ENCODE assay signal across 9 cellular contexts in genomic region chr19:44694184-44694579, GRCh38. TPM values are rescaled to one million over a fixed set of nuclear protein-coding genes. Genes with fewer than 3 reads are reported as not detected.
DNase-seq lines count a peak whose midpoint lies in the region; ATAC-seq, FAIRE-seq and TF ChIP-seq lines count a peak whose summit lies in the region.
"Had no signal": no experiment of that assay in that cellular context is flagged by ENCODE, and none has a peak within 500 bp of the region (broad histone marks: within the 10 kb centered on the region; RNA-seq: fewer than 3 reads in every experiment).

No MANE protein-coding gene starts in this region.

- TF ChIP-seq RAD21 in H1 (IDR thresholded peaks at IDR 0.05 in 1 of 2, conservative IDR thresholded peaks at IDR 0.05 in 1 of 2; ENCODE audit: low read depth in 2 of 2, low read length in 2 of 2), result peak; percentile 29 to 33; a peak in 3 of 4 replicates

- POLR2A ChIA-PET in H1 (lab: Charles Lee; ENCODE audit: partially characterized antibody), result interaction anchor here (0.7 to 1.4 kb wide), 2 partner anchors 21 to 24 kb away, joined by 3 to 4 read pairs; no protein-coding TSS in a partner anchor

- no peak overlapping the region for H3K23ac ChIP-seq in H1 (ENCODE audit: insufficient read length)

- H3K4me1 ChIP-seq in H1 (replicated peaks in 1 of 4; ENCODE audit: control insufficient read depth in 3 of 4, insufficient read depth in 4 of 4, low read length in 3 of 4), result peaks cover 0 to 16% (median 5%) of the 10 kb centered on the region in 4 experiments; a peak in 6 of 7 replicates

- no peak overlapping the region for H3K4me2 ChIP-seq in H1 (ENCODE audit: insufficient read depth in 1 of 2, low read depth in 2 of 2, low read length in 2 of 2)

- H3K4me3 ChIP-seq in H1 (ENCODE audit: extremely low read depth in 1 of 4, insufficient read depth in 2 of 4, low read depth in 3 of 4, low read length in 4 of 4), result no peak overlapping the region

- H3K79me2 ChIP-seq in H1 (ENCODE audit: control insufficient read depth in 1 of 2, insufficient read depth in 2 of 2, low read length in 2 of 2), result no peaks in the 10 kb centered on the region

- H3K27ac Mint-ChIP-seq in T-helper 2 cell treated with Interferon-gamma antibody and Interleukin-4, amounts not matched to agents 5 μg/mL and 100 μg/mL, for 36 hours, result peak overlapping the region; percentile 56

- peak; percentile 7 for DNase-seq in NCI-H1694 treated with DMSO at 0.1 percent for 48 hours (lab: John Stamatoyannopoulos, UW)
- DNase-seq in NCI-H1694 (lab: John Stamatoyannopoulos, UW), result no peak
- no peak for DNase-seq in T-helper 2 cell treated with Interferon-gamma antibody and Interleukin-4, amounts not matched to agents 5 μg/mL and 100 μg/mL, for 36 hours (ENCODE audit: low spot score)
- no peak for DNase-seq in H1 (ENCODE audit: low read depth in 1 of 2, low spot score in 2 of 2)
- DNase-seq in stimulated activated CD4-positive, alpha-beta T cell treated with anti-CD3 and anti-CD28 coated beads, Interleukin-4, amount 100 ng/mL, for 48 hours (ENCODE audit: low read depth in 2 of 2), result peak; percentile 27 to 37
- DNase-seq in sciatic nerve (ENCODE audit: low spot score), result no peak
- DNase-seq in left cardiac atrium, result no peak
- DNase-seq: hypothalamus had no signal

- peak; percentile 50 to 53 (median 53) for TF ChIP-seq CTCF in H1 (IDR thresholded peaks at IDR 0.05; ENCODE audit: control extremely low read depth in 1 of 3, insufficient read depth in 1 of 3, low read depth in 1 of 3, low read length in 3 of 3)

- peak overlapping the region; percentile 72; the same call in 1 of the 2 replicates for H2BK15ac ChIP-seq in H1 (ENCODE audit: low read length)

- no peak overlapping the region for H2AK5ac ChIP-seq in H1 (ENCODE audit: low read depth, low read length)

- no peaks in the 10 kb centered on the region for H3K36me3 Mint-ChIP-seq in T-helper 2 cell treated with Interferon-gamma antibody and Interleukin-4, amounts not matched to agents 5 μg/mL and 100 μg/mL, for 36 hours (ENCODE audit: low read depth)

- no peak overlapping the region for H3K27ac ChIP-seq in H1 (ENCODE audit: low read depth, low read length)

- H4K20me1 ChIP-seq in H1 (replicated peaks in 1 of 2; ENCODE audit: control insufficient read depth in 1 of 2, insufficient read depth in 2 of 2, low read length in 2 of 2), result no peaks in the 10 kb centered on the region

- no peak overlapping the region; the same call in 1 of the 2 replicates for H4K8ac ChIP-seq in H1 (ENCODE audit: extremely low read depth, insufficient read depth, low read length)

- no peak overlapping the region for H3K14ac ChIP-seq in H1 (ENCODE audit: insufficient read length)

- no peaks in the 10 kb centered on the region for H3K79me1 ChIP-seq in H1 (ENCODE audit: low read depth, low read length)

- intact Hi-C loops in sciatic nerve (cut with DNase I), result no loop called here
- intact Hi-C loops in left cardiac atrium (cut with DNase I), result loop anchor here in 1 of 2 donors (2.0 kb wide), 1 partner anchor 25 kb away; no protein-coding TSS in a partner anchor

- no peak overlapping the region for H2BK12ac ChIP-seq in H1 (ENCODE audit: low read depth, low read length)

- ATAC-seq in HG02571 (IDR thresholded peaks at IDR 0.05; ENCODE audit: unreplicated experiment) (no peak), sciatic nerve (no peak), left cardiac atrium (no peak)

- FAIRE-seq in H1 (lab: Jason Lieb, UNC), result no peak

- no peak overlapping the region for H2AFZ ChIP-seq in H1 (ENCODE audit: low read length)

- H3K4ac ChIP-seq in H1 (replicated peaks; ENCODE audit: insufficient read length, low read depth, low read length), result no peak overlapping the region

- H4K91ac ChIP-seq in H1 (replicated peaks; ENCODE audit: insufficient read length, low read length), result no peak overlapping the region

- no peaks in the 10 kb centered on the region; the same call in 1 of the 2 replicates for H3K23me2 ChIP-seq in H1 (ENCODE audit: low read depth, low read length)

- no peak overlapping the region for H4K5ac ChIP-seq in H1 (ENCODE audit: insufficient read length, low read depth, low read length)

- peaks cover 6% of the 10 kb centered on the region for H3K27me3 Mint-ChIP-seq in T-helper 2 cell treated with Interferon-gamma antibody and Interleukin-4, amounts not matched to agents 5 μg/mL and 100 μg/mL, for 36 hours (ENCODE audit: low read depth)

- no peak overlapping the region; the same call in 1 of the 2 replicates for H2BK5ac ChIP-seq in H1 (ENCODE audit: low read depth, low read length)

- no peaks in the 10 kb centered on the region for H3K9me3 Mint-ChIP-seq in T-helper 2 cell treated with Interferon-gamma antibody and Interleukin-4, amounts not matched to agents 5 μg/mL and 100 μg/mL, for 36 hours

- no peak for TF ChIP-seq POLR2A in H1 (IDR thresholded peaks at IDR 0.05; ENCODE audit: control extremely low read depth in 1 of 2, low read depth in 2 of 2, low read length in 2 of 2)

- H3K4me3 Mint-ChIP-seq in T-helper 2 cell treated with Interferon-gamma antibody and Interleukin-4, amounts not matched to agents 5 μg/mL and 100 μg/mL, for 36 hours, result no peak overlapping the region

- no peak overlapping the region for H3K18ac ChIP-seq in H1 (ENCODE audit: extremely low read depth, low read length)

- TF ChIP-seq EP300 in H1 (IDR thresholded peaks at IDR 0.05; ENCODE audit: borderline replicate concordance in 1 of 2, low read depth in 2 of 2, low read length in 2 of 2), result no peak

- no peak overlapping the region for H3K9ac ChIP-seq in H1 (replicated peaks in 1 of 4; ENCODE audit: extremely low read depth in 1 of 4, low read depth in 3 of 4, low read length in 3 of 4)

- WGBS in H1 (ENCODE audit: extremely low coverage in 1 of 2, insufficient coverage in 1 of 2, insufficient read length in 1 of 2, insufficient replicate concordance in 2 of 2, low coverage in 1 of 2, low lambda C conversion rate in 2 of 2, missing lambda C conversion rate in 1 of 2), 2 experiments, result 62% methylated on average over 2 of the region's 2 CpGs; no CpG with 5 or more reads in 1 of the 2 experiments

- H3K4me1 Mint-ChIP-seq in T-helper 2 cell treated with Interferon-gamma antibody and Interleukin-4, amounts not matched to agents 5 μg/mL and 100 μg/mL, for 36 hours (ENCODE audit: low read depth), result peaks cover 18% of the 10 kb centered on the region

- no peaks in the 10 kb centered on the region for H3K27me3 ChIP-seq in H1 (replicated peaks in 1 of 4; ENCODE audit: control insufficient read depth in 3 of 4, extremely low read depth in 1 of 4, insufficient read depth in 3 of 4, low read length in 3 of 4)

- no peak overlapping the region for H3K56ac ChIP-seq in H1 (replicated peaks; ENCODE audit: insufficient read length, low read depth, low read length)

- no peaks in the 10 kb centered on the region for H3K9me3 ChIP-seq in H1 (ENCODE audit: insufficient read depth in 2 of 2, low read depth in 1 of 2, low read length in 1 of 2)

- CTCF ChIA-PET in H1 (lab: Charles Lee; ENCODE audit: partially characterized antibody), result interaction anchor here (0.8 to 11.2 kb wide), 15 partner anchors 8 to 280 kb away, joined by 3 to 134 read pairs (median 5); no protein-coding TSS in a partner anchor

- no peak overlapping the region for H2BK120ac ChIP-seq in H1 (replicated peaks; ENCODE audit: low read depth, low read length)

- no peaks in the 10 kb centered on the region for H3K36me3 ChIP-seq in H1 (ENCODE audit: control insufficient read depth in 2 of 4, insufficient read depth in 4 of 4, low read length in 3 of 4)

- no peak overlapping the region for H2BK20ac ChIP-seq in H1 (ENCODE audit: low read length)

RNA-seq across cellular contexts. Expression of gene CEACAM16, which starts 4.8 kb away (rescaled TPM):
- not detected in 2 replicates for total RNA-seq in H1 (2021; fragmentation: NEBNext Ultra II Directional; extraction: Animal tissue kit (Norgen Biotek cat#: 25700))
- polyA plus RNA-seq in H1 (2011; rRNA removed), result not detected in 2 replicates
- polyA plus RNA-seq in H1 (2011; cell fraction: cytosol; rRNA removed), result not detected
- polyA plus RNA-seq in H1 (2011; cell fraction: nucleus; rRNA removed), result not detected
- not detected in 4 replicates for polyA plus RNA-seq in H1 (2012, experiment 1 of 2)
- not detected for polyA plus RNA-seq in H1 (2012, experiment 2 of 2)
- not detected for polyA plus RNA-seq in H1 (2013, experiment 1 of 2)
- polyA plus RNA-seq in H1 (2013, experiment 2 of 2), result not detected
- polyA minus RNA-seq in H1 (2011; rRNA and poly(A)+ RNA removed), result not detected in 2 replicates
- not detected for polyA minus RNA-seq in H1 (2011; cell fraction: cytosol; rRNA and poly(A)+ RNA removed)
- polyA minus RNA-seq in H1 (2011; cell fraction: nucleus; rRNA and poly(A)+ RNA removed), result not detected
- total RNA-seq in sciatic nerve (not detected), left cardiac atrium (not detected)

RNA-seq across cellular contexts. Expression of gene CEACAM19, which starts 22.9 kb away (rescaled TPM):
- 2.7 and 3.1 TPM in 2 replicates for total RNA-seq in H1 (2021; fragmentation: NEBNext Ultra II Directional; extraction: Animal tissue kit (Norgen Biotek cat#: 25700))
- 3.4 and 4.0 TPM in 2 replicates for polyA plus RNA-seq in H1 (2011; rRNA removed)
- polyA plus RNA-seq in H1 (2011; cell fraction: cytosol; rRNA removed), result 2.4 TPM
- polyA plus RNA-seq in H1 (2011; cell fraction: nucleus; rRNA removed), result 10.2 TPM
- polyA plus RNA-seq in H1 (2012, experiment 1 of 2), result 2.8 to 5.3 TPM (median 3.6 TPM) in 4 replicates
- polyA plus RNA-seq in H1 (2012, experiment 2 of 2), result 1.6 TPM
- polyA plus RNA-seq in H1 (2013, experiment 1 of 2), result 1.9 TPM
- 1.6 TPM for polyA plus RNA-seq in H1 (2013, experiment 2 of 2)
- 1.5 and 4.7 TPM in 2 replicates for polyA minus RNA-seq in H1 (2011; rRNA and poly(A)+ RNA removed)
- polyA minus RNA-seq in H1 (2011; cell fraction: cytosol; rRNA and poly(A)+ RNA removed), result 2.1 TPM
- 3.5 TPM for polyA minus RNA-seq in H1 (2011; cell fraction: nucleus; rRNA and poly(A)+ RNA removed)
- 23.4 TPM for total RNA-seq in sciatic nerve
- 1 to 10 TPM; 2.4 to 6.2 TPM for total RNA-seq in left cardiac atrium

RNA-seq across cellular contexts. Expression of gene PVR, which starts 50.5 kb away (rescaled TPM):
- 13.3 and 14.1 TPM in 2 replicates for total RNA-seq in H1 (2021; fragmentation: NEBNext Ultra II Directional; extraction: Animal tissue kit (Norgen Biotek cat#: 25700))
- 14.8 and 16.9 TPM in 2 replicates for polyA plus RNA-seq in H1 (2011; rRNA removed)
- 14.8 TPM for polyA plus RNA-seq in H1 (2011; cell fraction: cytosol; rRNA removed)
- 25.2 TPM for polyA plus RNA-seq in H1 (2011; cell fraction: nucleus; rRNA removed)
- polyA plus RNA-seq in H1 (2012, experiment 1 of 2), result 10.3 to 14.0 TPM (median 11.6 TPM) in 4 replicates
- polyA plus RNA-seq in H1 (2012, experiment 2 of 2), result 6.8 TPM
- 12.7 TPM for polyA plus RNA-seq in H1 (2013, experiment 1 of 2)
- 13.7 TPM for polyA plus RNA-seq in H1 (2013, experiment 2 of 2)
- 22.1 and 22.5 TPM in 2 replicates for polyA minus RNA-seq in H1 (2011; rRNA and poly(A)+ RNA removed)
- 9.8 TPM for polyA minus RNA-seq in H1 (2011; cell fraction: cytosol; rRNA and poly(A)+ RNA removed)
- polyA minus RNA-seq in H1 (2011; cell fraction: nucleus; rRNA and poly(A)+ RNA removed), result 27.4 TPM
- total RNA-seq in sciatic nerve (49.1 TPM), left cardiac atrium (10 to 100 TPM; 27.5 to 64.7 TPM)

RNA-seq across cellular contexts. Expression of gene BCL3, which starts 54.3 kb away (rescaled TPM):
- 1.7 and 2.4 TPM in 2 replicates for total RNA-seq in H1 (2021; fragmentation: NEBNext Ultra II Directional; extraction: Animal tissue kit (Norgen Biotek cat#: 25700))
- polyA plus RNA-seq in H1 (2011; rRNA removed), result 0.88 and 3.0 TPM in 2 replicates
- 1.5 TPM for polyA plus RNA-seq in H1 (2011; cell fraction: cytosol; rRNA removed)
- 2.2 TPM for polyA plus RNA-seq in H1 (2011; cell fraction: nucleus; rRNA removed)
- polyA plus RNA-seq in H1 (2012, experiment 1 of 2), result 1.7 to 3.7 TPM (median 2.5 TPM) in 4 replicates
- 2.0 TPM for polyA plus RNA-seq in H1 (2012, experiment 2 of 2)
- 2.5 TPM for polyA plus RNA-seq in H1 (2013, experiment 1 of 2)
- 3.0 TPM for polyA plus RNA-seq in H1 (2013, experiment 2 of 2)
- 0.24 and 0.28 TPM in 2 replicates for polyA minus RNA-seq in H1 (2011; rRNA and poly(A)+ RNA removed)
- 2.6 TPM for polyA minus RNA-seq in H1 (2011; cell fraction: cytosol; rRNA and poly(A)+ RNA removed)
- 1.2 TPM for polyA minus RNA-seq in H1 (2011; cell fraction: nucleus; rRNA and poly(A)+ RNA removed)
- total RNA-seq in sciatic nerve (117 TPM), left cardiac atrium (10 to 100 TPM; 22.6 to 65.0 TPM)

Comparison
In these comparisons a context has a peak if more than half of its experiments do, and no peak if none do; other contexts are left out.
1. DNase-seq: peak in NCI-H1694 treated with DMSO at 0.1 percent for 48 hours (single experiment) and stimulated activated CD4-positive, alpha-beta T cell treated with anti-CD3 and anti-CD28 coated beads, Interleukin-4, amount 100 ng/mL, for 48 hours (2 of 2); none in NCI-H1694 (single experiment), T-helper 2 cell treated with Interferon-gamma antibody and Interleukin-4, amounts not matched to agents 5 μg/mL and 100 μg/mL, for 36 hours (single experiment), H1 (0 of 2), sciatic nerve (single experiment) and left cardiac atrium (single experiment).